9 cellular contexts compared by ENCODE assay signal in genomic region chr7:33243319-33243881, GRCh38.
DNase-seq lines count a peak whose midpoint lies in the region; ATAC-seq and TF ChIP-seq lines count a peak whose summit lies in the region.
"Had no signal": no experiment of that assay in that cellular context is flagged by ENCODE, and none has a peak within 500 bp of the region (broad histone marks: within the 10 kb centered on the region; RNA-seq: fewer than 3 reads in every experiment).

No MANE protein-coding gene starts in this region.

- H3K9me3 ChIP-seq in DOHH2 (ENCODE audit: control insufficient read depth, insufficient read depth, low read length): no peaks in the 10 kb centered on the region
- H3K9me3 ChIP-seq in Loucy (ENCODE audit: insufficient read depth, low read depth, low read length): no peaks in the 10 kb centered on the region
- no peaks in the 10 kb centered on the region for H3K9me3 ChIP-seq in RWPE2 (ENCODE audit: severe bottlenecking)
- H3K9me3 ChIP-seq in prostate gland: no peaks in the 10 kb centered on the region

- H3K4me2 ChIP-seq in DOHH2 (ENCODE audit: low read length) (no peak overlapping the region), Loucy (ENCODE audit: low read depth, low read length, poor library complexity, severe bottlenecking) (no peak overlapping the region)

- DNase-seq in RWPE2 (ENCODE audit: low spot score): no peak
- peak; percentile 83 for DNase-seq in fibroblast of peridontal ligament (ENCODE audit: extremely low read depth)
- no peak for DNase-seq in prostate gland (ENCODE audit: low spot score)
- no peak for DNase-seq in activated CD4-positive, alpha-beta memory T cell treated with anti-CD3 and anti-CD28 coated beads, Interleukin-2, amount 10 ng/mL, durations not matched to agents 7 days and 5 days
- DNase-seq: left cardiac atrium had no signal

- no peak overlapping the region for H3K27ac ChIP-seq in DOHH2 (ENCODE audit: low read depth, low read length)
- H3K27ac ChIP-seq in RWPE2 (ENCODE audit: poor library complexity, severe bottlenecking): no peak overlapping the region
- H3K27ac ChIP-seq in prostate gland: no peak overlapping the region

- WGBS in prostate gland: 43% methylated on average over 2 of the region's 2 CpGs

- no peak overlapping the region for H2AFZ ChIP-seq in Loucy (ENCODE audit: low read length)

- ATAC-seq in RWPE2 (ENCODE audit: low read depth) (peak; percentile 57; the same call in 1 of the 3 replicates), GM18505 (IDR thresholded peaks at IDR 0.05; ENCODE audit: unreplicated experiment) (no peak)
- ATAC-seq in stimulated activated memory B cell treated with anti-CD40 and anti-IgM and Interleukin-4, amounts not matched to agents 10 μg/mL and 1 μg/mL and 100 μg/mL, for 72 hours: no peak

- H3K4me1 ChIP-seq in DOHH2 (ENCODE audit: control insufficient read depth, low read length) (no peaks in the 10 kb centered on the region), Loucy (ENCODE audit: insufficient read depth, low read length, poor library complexity, severe bottlenecking) (no peaks in the 10 kb centered on the region), RWPE2 (ENCODE audit: insufficient read depth, poor library complexity, severe bottlenecking) (no peaks in the 10 kb centered on the region), prostate gland (replicated peaks) (no peaks in the 10 kb centered on the region)

- CTCF ChIA-PET in activated CD4-positive, alpha-beta memory T cell treated with anti-CD3 and anti-CD28 coated beads, Interleukin-2, amount 10 ng/mL, durations not matched to agents 7 days and 5 days (lab: Charles Lee): interaction anchor here (1.0 kb wide), 1 partner anchor 689 kb away, joined by 6 read pairs; no protein-coding TSS in a partner anchor

- H4K20me1 ChIP-seq in DOHH2 (ENCODE audit: control insufficient read depth, insufficient read depth, low read depth, low read length): no peaks in the 10 kb centered on the region
- H4K20me1 ChIP-seq in Loucy (ENCODE audit: insufficient read depth, low read length, poor library complexity, severe bottlenecking): no peaks in the 10 kb centered on the region

- peak; percentile 70 for TF ChIP-seq CTCF in DOHH2 (IDR thresholded peaks at IDR 0.05; ENCODE audit: low read depth, low read length, poor library complexity, severe bottlenecking)
- TF ChIP-seq CTCF in Loucy (conservative IDR thresholded peaks at IDR 0.05; ENCODE audit: low read length): peak; percentile 88
- TF ChIP-seq CTCF in RWPE2 (IDR thresholded peaks at IDR 0.05; ENCODE audit: poor library complexity, severe bottlenecking): peak; percentile 85
- peak; percentile 38 to 74 (median 58) for TF ChIP-seq CTCF in prostate gland (IDR thresholded peaks at IDR 0.05)

- no peaks in the 10 kb centered on the region for H3K27me3 Mint-ChIP-seq in stimulated activated memory B cell treated with anti-CD40 and anti-IgM and Interleukin-4, amounts not matched to agents 10 μg/mL and 1 μg/mL and 100 μg/mL, for 72 hours
- H3K27me3 Mint-ChIP-seq in activated CD4-positive, alpha-beta memory T cell treated with anti-CD3 and anti-CD28 coated beads, Interleukin-2, amount 10 ng/mL, durations not matched to agents 7 days and 5 days: no peaks in the 10 kb centered on the region

- no peak overlapping the region for H3K9ac ChIP-seq in Loucy (ENCODE audit: low read depth, low read length, poor library complexity, severe bottlenecking)

- H3K79me2 ChIP-seq in DOHH2 (ENCODE audit: control insufficient read depth, low read length) (no peaks in the 10 kb centered on the region), Loucy (ENCODE audit: insufficient read depth, low read length) (no peaks in the 10 kb centered on the region)

- no peak overlapping the region for H3K27ac Mint-ChIP-seq in stimulated activated memory B cell treated with anti-CD40 and anti-IgM and Interleukin-4, amounts not matched to agents 10 μg/mL and 1 μg/mL and 100 μg/mL, for 72 hours
- no peak overlapping the region for H3K27ac Mint-ChIP-seq in activated CD4-positive, alpha-beta memory T cell treated with anti-CD3 and anti-CD28 coated beads, Interleukin-2, amount 10 ng/mL, durations not matched to agents 7 days and 5 days

- H3K9me2 ChIP-seq in DOHH2 (replicated peaks; ENCODE audit: control insufficient read depth, low read length) (no peaks in the 10 kb centered on the region), Loucy (replicated peaks; ENCODE audit: low read depth, low read length) (no peaks in the 10 kb centered on the region)

- H3K4me3 Mint-ChIP-seq in stimulated activated memory B cell treated with anti-CD40 and anti-IgM and Interleukin-4, amounts not matched to agents 10 μg/mL and 1 μg/mL and 100 μg/mL, for 72 hours: no peak overlapping the region
- H3K4me3 Mint-ChIP-seq in activated CD4-positive, alpha-beta memory T cell treated with anti-CD3 and anti-CD28 coated beads, Interleukin-2, amount 10 ng/mL, durations not matched to agents 7 days and 5 days: no peak overlapping the region

- no peaks in the 10 kb centered on the region for H3F3A ChIP-seq in DOHH2 (ENCODE audit: control insufficient read depth, insufficient read depth)
- no peaks in the 10 kb centered on the region for H3F3A ChIP-seq in Loucy (ENCODE audit: low read depth)

- H3K36me3 ChIP-seq in DOHH2 (ENCODE audit: control insufficient read depth, low read length) (no peaks in the 10 kb centered on the region), Loucy (ENCODE audit: insufficient read depth, low read length) (no peaks in the 10 kb centered on the region), RWPE2 (ENCODE audit: low read depth) (no peaks in the 10 kb centered on the region), prostate gland (no peaks in the 10 kb centered on the region)

- peaks cover 5% of the 10 kb centered on the region for H3K4me1 Mint-ChIP-seq in stimulated activated memory B cell treated with anti-CD40 and anti-IgM and Interleukin-4, amounts not matched to agents 10 μg/mL and 1 μg/mL and 100 μg/mL, for 72 hours
- H3K4me1 Mint-ChIP-seq in activated CD4-positive, alpha-beta memory T cell treated with anti-CD3 and anti-CD28 coated beads, Interleukin-2, amount 10 ng/mL, durations not matched to agents 7 days and 5 days: no peaks in the 10 kb centered on the region

- no peaks in the 10 kb centered on the region for H3K36me3 Mint-ChIP-seq in stimulated activated memory B cell treated with anti-CD40 and anti-IgM and Interleukin-4, amounts not matched to agents 10 μg/mL and 1 μg/mL and 100 μg/mL, for 72 hours
- H3K36me3 Mint-ChIP-seq in activated CD4-positive, alpha-beta memory T cell treated with anti-CD3 and anti-CD28 coated beads, Interleukin-2, amount 10 ng/mL, durations not matched to agents 7 days and 5 days (ENCODE audit: low read depth): no peaks in the 10 kb centered on the region

- no peak for TF ChIP-seq POLR2A in prostate gland (IDR thresholded peaks at IDR 0.05)
- TF ChIP-seq POLR2A in GM18505 (IDR thresholded peaks at IDR 0.05; ENCODE audit: borderline replicate concordance, extremely low read depth, insufficient read depth, insufficient read length): no peak

- intact Hi-C loops in prostate gland (cut with DNase I): loop anchor here (10.0 kb wide), 2 partner anchors 501 to 681 kb away; no protein-coding TSS in a partner anchor

- peaks cover 4% of the 10 kb centered on the region; the same call in 1 of the 2 replicates for H3K27me3 ChIP-seq in DOHH2 (ENCODE audit: control insufficient read depth, low read length)
- no peaks in the 10 kb centered on the region for H3K27me3 ChIP-seq in Loucy (ENCODE audit: insufficient read depth, low read length, poor library complexity, severe bottlenecking)
- no peaks in the 10 kb centered on the region for H3K27me3 ChIP-seq in RWPE2 (ENCODE audit: insufficient read depth, poor library complexity, severe bottlenecking)
- H3K27me3 ChIP-seq in prostate gland (replicated peaks; ENCODE audit: insufficient read depth): no peaks in the 10 kb centered on the region

- H3K9me3 Mint-ChIP-seq in stimulated activated memory B cell treated with anti-CD40 and anti-IgM and Interleukin-4, amounts not matched to agents 10 μg/mL and 1 μg/mL and 100 μg/mL, for 72 hours: no peaks in the 10 kb centered on the region
- no peaks in the 10 kb centered on the region for H3K9me3 Mint-ChIP-seq in activated CD4-positive, alpha-beta memory T cell treated with anti-CD3 and anti-CD28 coated beads, Interleukin-2, amount 10 ng/mL, durations not matched to agents 7 days and 5 days

- H3K4me3 ChIP-seq in DOHH2 (ENCODE audit: low read length): no peak overlapping the region
- H3K4me3 ChIP-seq in Loucy (ENCODE audit: low read length, poor library complexity, severe bottlenecking): no peak overlapping the region
- H3K4me3 ChIP-seq in RWPE2 (ENCODE audit: severe bottlenecking): no peak overlapping the region
- H3K4me3 ChIP-seq in prostate gland: no peak overlapping the region

- POLR2A ChIA-PET in activated CD4-positive, alpha-beta memory T cell treated with anti-CD3 and anti-CD28 coated beads, Interleukin-2, amount 10 ng/mL, durations not matched to agents 7 days and 5 days (lab: Charles Lee): no interaction called here
